In the genomic region with DNA sequence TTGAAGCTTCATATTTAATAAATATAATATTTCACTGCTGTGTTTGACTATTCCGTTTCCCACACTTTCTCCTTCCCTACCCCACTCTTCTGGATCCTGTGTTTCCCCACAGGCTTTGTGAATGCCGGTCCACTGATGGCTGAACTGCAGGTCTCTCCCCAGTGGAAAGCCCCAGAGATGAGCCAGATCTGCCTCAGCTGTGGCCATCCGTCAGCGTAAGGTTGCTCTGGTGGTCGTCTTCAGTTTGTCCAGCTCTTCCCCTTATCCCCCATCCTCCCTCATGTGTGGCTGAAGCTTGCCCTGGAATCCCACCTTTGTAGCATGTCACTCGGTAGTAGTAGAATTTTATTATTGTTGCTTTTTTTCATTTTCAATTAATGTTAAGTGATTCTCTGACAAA, we compare ENCODE assay signal across 11 cellular contexts.
DNase-seq lines count a peak whose midpoint lies in the region; ATAC-seq and TF ChIP-seq lines count a peak whose summit lies in the region.
"Had no signal": no experiment of that assay in that cellular context is flagged by ENCODE, and none has a peak within 500 bp of the region (broad histone marks: within the 10 kb centered on the region; RNA-seq: fewer than 3 reads in every experiment).

No MANE protein-coding gene starts in this region.

- H3K27ac Mint-ChIP-seq in T-helper 2 cell treated with Interferon-gamma antibody and Interleukin-4, amounts not matched to agents 5 μg/mL and 100 μg/mL, for 36 hours = peak overlapping the region; percentile 98

- H3K27ac ChIP-seq in WERI-Rb-1 = peak overlapping the region; percentile 27; the same call in 1 of the 2 replicates
- peak overlapping the region; percentile 63 for H3K27ac ChIP-seq in layer of hippocampus (ENCODE audit: low read depth, low read length)
- peak overlapping the region; percentile 12 for H3K27ac ChIP-seq in stomach smooth muscle (ENCODE audit: low read length)
- H3K27ac ChIP-seq: A549 had no signal

- no peak for ATAC-seq in HG02970 (IDR thresholded peaks at IDR 0.05; ENCODE audit: low FRiP score, unreplicated experiment)
- ATAC-seq: A549 had no signal

- H3K9ac ChIP-seq in stomach smooth muscle (ENCODE audit: low read length in 2 of 2) = peak overlapping the region; percentile 3 to 48

- H3K36me3 Mint-ChIP-seq in T-helper 2 cell treated with Interferon-gamma antibody and Interleukin-4, amounts not matched to agents 5 μg/mL and 100 μg/mL, for 36 hours (ENCODE audit: low read depth) = peaks cover 31% of the 10 kb centered on the region

- H3K27me3 ChIP-seq in WERI-Rb-1 (ENCODE audit: insufficient read depth, low read depth, severe bottlenecking) (no peaks in the 10 kb centered on the region), layer of hippocampus (ENCODE audit: control insufficient read depth, insufficient read depth, low read length) (no peaks in the 10 kb centered on the region), stomach smooth muscle (ENCODE audit: control insufficient read depth in 1 of 2, insufficient read depth in 2 of 2, low read length in 2 of 2) (no peaks in the 10 kb centered on the region)

- H3K4me1 ChIP-seq in stomach smooth muscle (ENCODE audit: control insufficient read depth, insufficient read depth, low read length) = peaks cover 13% of the 10 kb centered on the region

- no peaks in the 10 kb centered on the region for H3K27me3 Mint-ChIP-seq in T-helper 2 cell treated with Interferon-gamma antibody and Interleukin-4, amounts not matched to agents 5 μg/mL and 100 μg/mL, for 36 hours (ENCODE audit: low read depth)

- no peak overlapping the region for H3K4me3 ChIP-seq in WERI-Rb-1 (ENCODE audit: low read depth, low read length)
- no peak overlapping the region for H3K4me3 ChIP-seq in stomach smooth muscle (ENCODE audit: low read length in 2 of 2)
- H3K4me3 ChIP-seq: A549 had no signal

- no peaks in the 10 kb centered on the region for H3K9me3 ChIP-seq in WERI-Rb-1 (ENCODE audit: severe bottlenecking)
- H3K9me3 ChIP-seq in stomach smooth muscle (ENCODE audit: control insufficient read depth in 2 of 2, low read length in 2 of 2) = no peaks in the 10 kb centered on the region
- H3K9me3 ChIP-seq: A549 had no signal

- H3K36me3 ChIP-seq in WERI-Rb-1 = no peaks in the 10 kb centered on the region
- H3K36me3 ChIP-seq in stomach smooth muscle (ENCODE audit: control insufficient read depth in 2 of 2, insufficient read depth in 2 of 2, low read length in 2 of 2) = no peaks in the 10 kb centered on the region

- peaks cover 81% of the 10 kb centered on the region for H3K4me1 Mint-ChIP-seq in T-helper 2 cell treated with Interferon-gamma antibody and Interleukin-4, amounts not matched to agents 5 μg/mL and 100 μg/mL, for 36 hours (ENCODE audit: low read depth)

- DNase-seq in T-helper 2 cell treated with Interferon-gamma antibody and Interleukin-4, amounts not matched to agents 5 μg/mL and 100 μg/mL, for 36 hours (ENCODE audit: low spot score) = no peak
- DNase-seq in T-helper 2 cell = no peak
- DNase-seq in WERI-Rb-1 = no peak
- no peak for DNase-seq in stimulated activated CD4-positive, alpha-beta T cell treated with anti-CD3 and anti-CD28 coated beads, Interleukin-4, amount 100 ng/mL, for 1 hour
- DNase-seq in NCI-H446 (lab: John Stamatoyannopoulos, UW) = no peak
- DNase-seq: cerebellar nuclear complex, NCI-H1417 treated with DMSO at 0.1 percent for 48 hours had no signal

- no peaks in the 10 kb centered on the region for H3K9me3 Mint-ChIP-seq in T-helper 2 cell treated with Interferon-gamma antibody and Interleukin-4, amounts not matched to agents 5 μg/mL and 100 μg/mL, for 36 hours

- no peak for TF ChIP-seq CTCF in WERI-Rb-1 (IDR thresholded peaks at IDR 0.05; ENCODE audit: low read depth, low read length)

- peak overlapping the region; percentile 84 for H3K4me3 Mint-ChIP-seq in T-helper 2 cell treated with Interferon-gamma antibody and Interleukin-4, amounts not matched to agents 5 μg/mL and 100 μg/mL, for 36 hours

Comparison
In these comparisons a context has a peak if more than half of its experiments do, and no peak if none do; other contexts are left out.
1. H3K27ac ChIP-seq: peak in every context shown above with its lines; median percentile 63 in layer of hippocampus; 27 in WERI-Rb-1; 12 in stomach smooth muscle.